In genomic region chr5:159097461-159098284, GRCh38 we compare ENCODE assay signal across 8 cellular contexts. TPM values are rescaled to one million over a fixed set of nuclear protein-coding genes. Genes with fewer than 3 reads are reported as not detected.
DNase-seq lines count a peak whose midpoint lies in the region; ATAC-seq and TF ChIP-seq lines count a peak whose summit lies in the region.

No MANE protein-coding gene starts in this region.

- no peaks in the 10 kb centered on the region for H3K9me2 ChIP-seq in DOHH2 (replicated peaks; ENCODE audit: control insufficient read depth, low read length)

- peak overlapping the region; percentile 87 for H3K4me2 ChIP-seq in DOHH2 (ENCODE audit: low read length)

- ATAC-seq in left lung (no peak), upper lobe of right lung (peak; percentile 15), HG03354 (IDR thresholded peaks at IDR 0.05; ENCODE audit: poor library complexity, severe bottlenecking, unreplicated experiment) (no peak)

- intact Hi-C loops in left lung (cut with DNase I): no loop called here
- intact Hi-C loops in upper lobe of right lung (cut with DNase I): no loop called here

- H3K27me3 Mint-ChIP-seq in HFFc6 (ENCODE audit: insufficient read depth): peaks cover 30% of the 10 kb centered on the region

- no peak for DNase-seq in HFFc6
- DNase-seq in astrocyte of the hippocampus (ENCODE audit: low read depth, low spot score): peak; percentile 35
- no peak for DNase-seq in left lung
- DNase-seq in upper lobe of right lung: no peak
- no peak for DNase-seq in activated gamma-delta T cell (lab: John Stamatoyannopoulos, UW)
- no peak for DNase-seq in stimulated activated naive CD4-positive, alpha-beta T cell treated with Interleukin-2 at 50 U/mL for 16 hours (lab: John Stamatoyannopoulos, UW)

- TF ChIP-seq CTCF in DOHH2 (IDR thresholded peaks at IDR 0.05; ENCODE audit: low read depth, low read length, poor library complexity, severe bottlenecking) (no peak), HFFc6 (IDR thresholded peaks at IDR 0.05) (no peak), left lung (IDR thresholded peaks at IDR 0.05) (no peak), upper lobe of right lung (IDR thresholded peaks at IDR 0.05) (no peak)

- H3K4me1 Mint-ChIP-seq in HFFc6 (ENCODE audit: low read depth): peaks cover 38% of the 10 kb centered on the region

- no peak overlapping the region for H3K27ac Mint-ChIP-seq in HFFc6

- H3K79me2 ChIP-seq in DOHH2 (ENCODE audit: control insufficient read depth, low read length): peaks cover 87% of the 10 kb centered on the region

- no peaks in the 10 kb centered on the region for H3K9me3 Mint-ChIP-seq in HFFc6

- no peaks in the 10 kb centered on the region for H3K36me3 Mint-ChIP-seq in HFFc6 (ENCODE audit: low read depth)

- H3K36me3 ChIP-seq in DOHH2 (ENCODE audit: control insufficient read depth, low read length) (peaks cover 65% of the 10 kb centered on the region), left lung (no peaks in the 10 kb centered on the region), upper lobe of right lung (no peaks in the 10 kb centered on the region)

- H3K4me3 Mint-ChIP-seq in HFFc6: peak overlapping the region; percentile 89

- H3K4me1 ChIP-seq in DOHH2 (ENCODE audit: control insufficient read depth, low read length) (peaks cover 62% of the 10 kb centered on the region), left lung (peaks cover 6 to 41% of the 10 kb centered on the region in 2 donors), upper lobe of right lung (peaks cover 17% of the 10 kb centered on the region)

- H3K4me3 ChIP-seq in DOHH2 (ENCODE audit: low read length) (peak overlapping the region; percentile 100), left lung (peak overlapping the region; percentile 34 to 40), upper lobe of right lung (peak overlapping the region; percentile 55)

- H3K27ac ChIP-seq in DOHH2 (ENCODE audit: low read depth, low read length) (peak overlapping the region; percentile 94), left lung (peak overlapping the region in 1 of 2 donors; percentile 69), upper lobe of right lung (peak overlapping the region; percentile 67)

- no peaks in the 10 kb centered on the region for H3K9me3 ChIP-seq in DOHH2 (ENCODE audit: control insufficient read depth, insufficient read depth, low read length)
- no peaks in the 10 kb centered on the region for H3K9me3 ChIP-seq in left lung
- no peaks in the 10 kb centered on the region for H3K9me3 ChIP-seq in upper lobe of right lung

- H3K27me3 ChIP-seq in DOHH2 (ENCODE audit: control insufficient read depth, low read length) (no peaks in the 10 kb centered on the region), left lung (peaks cover 49 to 85% of the 10 kb centered on the region in 2 donors), upper lobe of right lung (peaks cover 56% of the 10 kb centered on the region)

- no peaks in the 10 kb centered on the region for H4K20me1 ChIP-seq in DOHH2 (ENCODE audit: control insufficient read depth, insufficient read depth, low read depth, low read length)

- peaks cover 28% of the 10 kb centered on the region for H3F3A ChIP-seq in DOHH2 (ENCODE audit: control insufficient read depth, insufficient read depth)

RNA-seq across cellular contexts. Expression of gene EBF1, which starts 2.0 kb away (rescaled TPM):
- total RNA-seq in HFFc6 (2021; fragmentation: NEBNext Ultra II Directional; extraction: Animal tissue kit (Norgen Biotek cat#: 25700)): under 1 TPM in 4 of 6 experiments, not detected in 2; 0.16 to 0.41 (median 0.26) TPM
- 1 to 10 TPM; 6.1 to 9.6 TPM for total RNA-seq in left lung
- total RNA-seq in upper lobe of right lung: 8.9 TPM

Comparison
In these comparisons a context has a peak if more than half of its experiments do, and no peak if none do; other contexts are left out.
1. H3K4me3 ChIP-seq: peak in every context shown above with its lines; median percentile 100 in DOHH2; 55 in upper lobe of right lung; 37 in left lung.